ENCODE assay signal across 18 cellular contexts in genomic region chr4:88189418-88189738, GRCh38. TPM values are rescaled to one million over a fixed set of nuclear protein-coding genes. Genes with fewer than 3 reads are reported as not detected.
A peak's percentile ranks its signal among the peaks of the same experiment; 100 is the strongest.
DNase-seq lines count a peak whose midpoint lies in the region; ATAC-seq and TF ChIP-seq lines count a peak whose summit lies in the region.
"Had no signal": no experiment of that assay in that cellular context is flagged by ENCODE, and none has a peak within 500 bp of the region (broad histone marks: within the 10 kb centered on the region; RNA-seq: fewer than 3 reads in every experiment).

No MANE protein-coding gene starts in this region.

- no peaks in the 10 kb centered on the region for H3K27me3 Mint-ChIP-seq in Caco-2 (ENCODE audit: insufficient read depth, unreplicated experiment)
- H3K27me3 Mint-ChIP-seq in activated CD8-positive, alpha-beta T cell treated with anti-CD3 and anti-CD28 coated beads for 36 hours = no peaks in the 10 kb centered on the region
- H3K27me3 Mint-ChIP-seq: B cell had no signal

- H3K4me3 Mint-ChIP-seq in Caco-2 (ENCODE audit: unreplicated experiment) = no peak overlapping the region
- H3K4me3 Mint-ChIP-seq in activated CD8-positive, alpha-beta T cell treated with anti-CD3 and anti-CD28 coated beads for 36 hours = no peak overlapping the region
- H3K4me3 Mint-ChIP-seq: B cell; CD4-positive, CD25-positive, alpha-beta regulatory T cell; CD8-positive, alpha-beta T cell; GM23338; H9 had no signal

- ATAC-seq in foreskin keratinocyte (no peak), GM21367 (IDR thresholded peaks at IDR 0.05; ENCODE audit: unreplicated experiment) (no peak)
- no peak for ATAC-seq in activated CD8-positive, alpha-beta T cell treated with anti-CD3 and anti-CD28 coated beads for 36 hours
- ATAC-seq: CD8-positive, alpha-beta T cell; GM12878; GM23338 had no signal

- peaks cover 10% of the 10 kb centered on the region for H3K36me3 Mint-ChIP-seq in Caco-2 (ENCODE audit: insufficient read depth, unreplicated experiment)
- no peaks in the 10 kb centered on the region for H3K36me3 Mint-ChIP-seq in activated CD8-positive, alpha-beta T cell treated with anti-CD3 and anti-CD28 coated beads for 36 hours (ENCODE audit: low read depth)
- H3K36me3 Mint-ChIP-seq: CD4-positive, CD25-positive, alpha-beta regulatory T cell; CD8-positive, alpha-beta T cell had no signal

- no peak for TF ChIP-seq EP300 in suprapubic skin (IDR thresholded peaks at IDR 0.05)

- intact Hi-C loops in Caco-2 (cut with micrococcal nuclease; ENCODE audit: unreplicated experiment) = no loop called here
- intact Hi-C loops in activated CD8-positive, alpha-beta T cell treated with anti-CD3 and anti-CD28 coated beads for 36 hours (cut with micrococcal nuclease) = no loop called here

- no TSS peak for BruUV-seq in Caco-2 (replicated peaks; lab: Mats Ljungman, UMichigan)

- no peaks in the 10 kb centered on the region for H3K9me3 Mint-ChIP-seq in Caco-2 (ENCODE audit: unreplicated experiment)
- no peaks in the 10 kb centered on the region for H3K9me3 Mint-ChIP-seq in activated CD8-positive, alpha-beta T cell treated with anti-CD3 and anti-CD28 coated beads for 36 hours
- H3K9me3 Mint-ChIP-seq: CD8-positive, alpha-beta T cell; GM23338; H9 had no signal

- POLR2A ChIA-PET in Caco-2 (lab: Charles Lee) (no interaction called here), HEK293 (lab: Yijun Ruan, JAX) (no interaction called here)
- POLR2A ChIA-PET in activated CD8-positive, alpha-beta T cell treated with anti-CD3 and anti-CD28 coated beads for 36 hours (lab: Charles Lee) = no interaction called here

- H3K9me3 ChIP-seq in Caco-2 (0 out of 2 replicates have a peak, but pooled peaks cover 4% of the 10 kb centered on the region), HEK293 (ENCODE audit: control insufficient read depth, insufficient read depth, low read depth, low read length) (no peaks in the 10 kb centered on the region), suprapubic skin (no peaks in the 10 kb centered on the region)

- CTCF ChIA-PET in Caco-2 (lab: Charles Lee) = no interaction called here
- CTCF ChIA-PET in HEK293 (lab: Yijun Ruan, JAX) = interaction anchor here (1.2 kb wide), 1 partner anchor 22 kb away, joined by 4 read pairs; no protein-coding TSS in a partner anchor
- CTCF ChIA-PET in activated CD8-positive, alpha-beta T cell treated with anti-CD3 and anti-CD28 coated beads for 36 hours (lab: Charles Lee) = no interaction called here

- H3K4me1 Mint-ChIP-seq in Caco-2 (ENCODE audit: low read depth, unreplicated experiment) = peaks cover 15% of the 10 kb centered on the region
- H3K4me1 Mint-ChIP-seq in activated CD8-positive, alpha-beta T cell treated with anti-CD3 and anti-CD28 coated beads for 36 hours (ENCODE audit: low read depth) = no peaks in the 10 kb centered on the region
- H3K4me1 Mint-ChIP-seq: B cell had no signal

- H3K36me3 ChIP-seq in Caco-2 (ENCODE audit: control insufficient read depth, insufficient read depth, low read length) (no peaks in the 10 kb centered on the region), HEK293 (ENCODE audit: control insufficient read depth in 2 of 2, insufficient read depth in 1 of 2, low read length in 2 of 2) (no peaks in the 10 kb centered on the region), suprapubic skin (no peaks in the 10 kb centered on the region)
- H3K36me3 ChIP-seq: BLaER1 had no signal

- DNase-seq in Caco-2 (no peak), foreskin keratinocyte (no peak), suprapubic skin (ENCODE audit: low spot score in 2 of 2) (no peak)
- DNase-seq in activated CD8-positive, alpha-beta T cell treated with anti-CD3 and anti-CD28 coated beads for 36 hours = no peak
- DNase-seq: CD8-positive, alpha-beta T cell; DMS 273 treated with DMSO at 0.1 percent for 48 hours; DMS79; EL; GDM1; H9 had no signal

- TF ChIP-seq CTCF in Caco-2 (IDR thresholded peaks at IDR 0.05; ENCODE audit: insufficient read depth in 1 of 2, low read depth in 1 of 2, low read length in 1 of 2, severe bottlenecking in 1 of 2, unreplicated experiment in 1 of 2) (no peak), HEK293 (tag by site-specific recombination; IDR thresholded peaks at IDR 0.05) (no peak), foreskin keratinocyte (conservative IDR thresholded peaks at IDR 0.05) (no peak), suprapubic skin (IDR thresholded peaks at IDR 0.05) (no peak)
- no peak for TF ChIP-seq CTCF in activated CD8-positive, alpha-beta T cell treated with anti-CD3 and anti-CD28 coated beads for 36 hours (IDR thresholded peaks at IDR 0.05)

- H3K27me3 ChIP-seq in Caco-2 (replicated peaks; ENCODE audit: control insufficient read depth, insufficient read depth, low read length) (no peaks in the 10 kb centered on the region), foreskin keratinocyte (no peaks in the 10 kb centered on the region), suprapubic skin (no peaks in the 10 kb centered on the region)
- H3K27me3 ChIP-seq: BLaER1 had no signal

- no peak for TF ChIP-seq POLR2A in suprapubic skin (IDR thresholded peaks at IDR 0.05)

- WGBS in suprapubic skin = 92% methylated on average over 1 of the region's 1 CpG

- no peak overlapping the region for H3K4me3 ChIP-seq in Caco-2 (ENCODE audit: low read depth, low read length)
- H3K4me3 ChIP-seq in HEK293 (ENCODE audit: low read depth, low read length) = no peak overlapping the region
- no peak overlapping the region for H3K4me3 ChIP-seq in suprapubic skin
- H3K4me3 ChIP-seq: BLaER1, GM12878, GM23338 had no signal

- peak overlapping the region; percentile 50 for H3K27ac Mint-ChIP-seq in Caco-2 (ENCODE audit: unreplicated experiment)
- H3K27ac Mint-ChIP-seq in activated CD8-positive, alpha-beta T cell treated with anti-CD3 and anti-CD28 coated beads for 36 hours = no peak overlapping the region
- H3K27ac Mint-ChIP-seq: B cell; CD8-positive, alpha-beta T cell; H9 had no signal

- H3K27ac ChIP-seq in HEK293 (ENCODE audit: extremely low read depth, low read depth, low read length) (no peak overlapping the region), foreskin keratinocyte (peak overlapping the region; percentile 21), suprapubic skin (no peak overlapping the region)
- H3K27ac ChIP-seq: BLaER1, C4-2B had no signal

- H3K4me1 ChIP-seq in Caco-2 = peaks cover 19% of the 10 kb centered on the region
- no peaks in the 10 kb centered on the region for H3K4me1 ChIP-seq in HEK293 (ENCODE audit: control insufficient read depth, insufficient read depth, low read length)
- peaks cover 17% of the 10 kb centered on the region for H3K4me1 ChIP-seq in foreskin keratinocyte
- no peaks in the 10 kb centered on the region for H3K4me1 ChIP-seq in suprapubic skin

TF ChIP-seq in HEK293, 187 proteins besides CTCF, POLR2A, EP300 and RAD21 (continues in another document):
- TF ChIP-seq, protein P1, sequence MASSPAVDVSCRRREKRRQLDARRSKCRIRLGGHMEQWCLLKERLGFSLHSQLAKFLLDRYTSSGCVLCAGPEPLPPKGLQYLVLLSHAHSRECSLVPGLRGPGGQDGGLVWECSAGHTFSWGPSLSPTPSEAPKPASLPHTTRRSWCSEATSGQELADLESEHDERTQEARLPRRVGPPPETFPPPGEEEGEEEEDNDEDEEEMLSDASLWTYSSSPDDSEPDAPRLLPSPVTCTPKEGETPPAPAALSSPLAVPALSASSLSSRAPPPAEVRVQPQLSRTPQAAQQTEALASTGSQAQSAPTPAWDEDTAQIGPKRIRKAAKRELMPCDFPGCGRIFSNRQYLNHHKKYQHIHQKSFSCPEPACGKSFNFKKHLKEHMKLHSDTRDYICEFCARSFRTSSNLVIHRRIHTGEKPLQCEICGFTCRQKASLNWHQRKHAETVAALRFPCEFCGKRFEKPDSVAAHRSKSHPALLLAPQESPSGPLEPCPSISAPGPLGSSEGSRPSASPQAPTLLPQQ (tag by site-specific recombination; IDR thresholded peaks at IDR 0.05) = no peak
- TF ChIP-seq ZNF248 (tag by site-specific recombination; IDR thresholded peaks at IDR 0.05) (no peak), ZNF701 (tag by site-specific recombination; IDR thresholded peaks at IDR 0.05) (no peak), WT1 (tag by site-specific recombination; IDR thresholded peaks at IDR 0.05) (no peak), ZBTB6 (tag by site-specific recombination; IDR thresholded peaks at IDR 0.05) (no peak)
- TF ChIP-seq, protein P2, sequence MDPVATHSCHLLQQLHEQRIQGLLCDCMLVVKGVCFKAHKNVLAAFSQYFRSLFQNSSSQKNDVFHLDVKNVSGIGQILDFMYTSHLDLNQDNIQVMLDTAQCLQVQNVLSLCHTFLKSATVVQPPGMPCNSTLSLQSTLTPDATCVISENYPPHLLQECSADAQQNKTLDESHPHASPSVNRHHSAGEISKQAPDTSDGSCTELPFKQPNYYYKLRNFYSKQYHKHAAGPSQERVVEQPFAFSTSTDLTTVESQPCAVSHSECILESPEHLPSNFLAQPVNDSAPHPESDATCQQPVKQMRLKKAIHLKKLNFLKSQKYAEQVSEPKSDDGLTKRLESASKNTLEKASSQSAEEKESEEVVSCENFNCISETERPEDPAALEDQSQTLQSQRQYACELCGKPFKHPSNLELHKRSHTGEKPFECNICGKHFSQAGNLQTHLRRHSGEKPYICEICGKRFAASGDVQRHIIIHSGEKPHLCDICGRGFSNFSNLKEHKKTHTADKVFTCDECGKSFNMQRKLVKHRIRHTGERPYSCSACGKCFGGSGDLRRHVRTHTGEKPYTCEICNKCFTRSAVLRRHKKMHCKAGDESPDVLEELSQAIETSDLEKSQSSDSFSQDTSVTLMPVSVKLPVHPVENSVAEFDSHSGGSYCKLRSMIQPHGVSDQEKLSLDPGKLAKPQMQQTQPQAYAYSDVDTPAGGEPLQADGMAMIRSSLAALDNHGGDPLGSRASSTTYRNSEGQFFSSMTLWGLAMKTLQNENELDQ (tag by site-specific recombination; IDR thresholded peaks at IDR 0.05; ENCODE audit: low read depth) = no peak

RNA-seq across cellular contexts. Expression of gene ABCG2, which starts 30.9 kb away (rescaled TPM):
- total RNA-seq in Caco-2 (2022) = 23.7 and 26.0 TPM in 2 replicates
- total RNA-seq in foreskin keratinocyte = 2.2 and 4.5 TPM in 2 replicates
- 0.76 and 1.5 TPM in 2 replicates for polyA plus RNA-seq in foreskin keratinocyte
- 1 to 10 TPM in 3 of 4 donors, under 1 TPM in 1; 0.72 to 5.1 (median 2.4) TPM for total RNA-seq in suprapubic skin
- total RNA-seq in activated CD8-positive, alpha-beta T cell treated with anti-CD3 and anti-CD28 coated beads for 36 hours = under 1 TPM; 0.25 to 0.54 TPM
- total RNA-seq: B cell had no signal
